In the genomic region with DNA sequence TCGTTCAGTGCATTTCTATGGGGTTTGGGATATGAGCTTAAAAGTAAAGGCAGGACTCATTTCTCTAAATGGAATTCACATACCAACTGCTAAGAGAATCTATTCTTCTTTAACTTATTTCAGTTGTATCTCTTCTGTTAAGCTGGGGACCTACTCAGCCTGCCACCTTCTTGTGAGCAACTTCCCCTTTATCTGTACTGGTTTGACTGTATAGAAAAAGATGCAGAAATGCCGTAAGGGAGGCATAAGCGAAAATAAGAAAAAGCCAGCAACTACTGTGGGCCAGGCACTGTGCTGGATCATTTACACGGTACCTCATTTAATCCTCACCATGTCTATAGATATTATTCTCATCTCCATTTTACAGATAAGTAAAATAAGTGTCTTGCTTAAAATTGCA, we compare ENCODE assay signal across 13 cellular contexts. TPM values are rescaled to one million over a fixed set of nuclear protein-coding genes. Genes with fewer than 3 reads are reported as not detected.
DNase-seq lines count a peak whose midpoint lies in the region; ATAC-seq and TF ChIP-seq lines count a peak whose summit lies in the region.
"Had no signal": no experiment of that assay in that cellular context is flagged by ENCODE, and none has a peak within 500 bp of the region (broad histone marks: within the 10 kb centered on the region; RNA-seq: fewer than 3 reads in every experiment).

No MANE protein-coding gene starts in this region.

- H3K36me3 ChIP-seq in DOHH2 (ENCODE audit: control insufficient read depth, low read length) = no peaks in the 10 kb centered on the region
- H3K36me3 ChIP-seq: lower lobe of right lung had no signal

- no peaks in the 10 kb centered on the region for H4K20me1 ChIP-seq in DOHH2 (ENCODE audit: control insufficient read depth, insufficient read depth, low read depth, low read length)

- H3K9me3 ChIP-seq in DOHH2 (ENCODE audit: control insufficient read depth, insufficient read depth, low read length) = no peaks in the 10 kb centered on the region
- H3K9me3 ChIP-seq: lower lobe of right lung had no signal

- 83 to 90% methylated on average over 4 of the region's 4 CpGs for WGBS in lower leg skin, 2 donors

- H3K27me3 ChIP-seq in DOHH2 (ENCODE audit: control insufficient read depth, low read length) = no peaks in the 10 kb centered on the region

- no peaks in the 10 kb centered on the region for H3K9me2 ChIP-seq in DOHH2 (replicated peaks; ENCODE audit: control insufficient read depth, low read length)

- no peak for TF ChIP-seq POLR2A in lower leg skin (IDR thresholded peaks at IDR 0.05)

- H3K27ac ChIP-seq in DOHH2 (ENCODE audit: low read depth, low read length) = no peak overlapping the region
- H3K27ac ChIP-seq: lower lobe of right lung had no signal

- H3K27ac Mint-ChIP-seq in stimulated activated memory B cell treated with anti-CD40 and anti-IgM and Interleukin-4, amounts not matched to agents 10 μg/mL and 1 μg/mL and 100 μg/mL, for 72 hours = no peak overlapping the region
- no peak overlapping the region for H3K27ac Mint-ChIP-seq in natural killer cell

- H3K9me3 Mint-ChIP-seq in stimulated activated memory B cell treated with anti-CD40 and anti-IgM and Interleukin-4, amounts not matched to agents 10 μg/mL and 1 μg/mL and 100 μg/mL, for 72 hours = no peaks in the 10 kb centered on the region
- H3K9me3 Mint-ChIP-seq in natural killer cell = peaks cover 0 to 3% of the 10 kb centered on the region in 2 donors

- peak overlapping the region; percentile 37 for H3K4me2 ChIP-seq in DOHH2 (ENCODE audit: low read length)

- intact Hi-C loops in natural killer cell (cut with micrococcal nuclease) = no loop called here
- intact Hi-C loops in lower leg skin (cut with DNase I; ENCODE audit: low total_unique reads) = no loop called here

- DNase-seq in KBM-7 = peak; percentile 3
- no peak for DNase-seq in natural killer cell
- no peak for DNase-seq in lower leg skin (ENCODE audit: low spot score in 2 of 2)
- DNase-seq in DMS53 treated with DMSO at 0.1 percent for 48 hours (lab: John Stamatoyannopoulos, UW; ENCODE audit: unreplicated experiment) = no peak
- DNase-seq: caudate nucleus, GDM1, lower lobe of right lung, NCI-H446, right cardiac atrium had no signal

- H3F3A ChIP-seq in DOHH2 (ENCODE audit: control insufficient read depth, insufficient read depth) = no peaks in the 10 kb centered on the region

- in situ Hi-C loops in KBM-7 (cut with MboI; ENCODE audit: low pct_unique_long_range_greater_than_20kb, low sequenced_read_pairs) = no loop called here

- no peak for TF ChIP-seq CTCF in DOHH2 (IDR thresholded peaks at IDR 0.05; ENCODE audit: low read depth, low read length, poor library complexity, severe bottlenecking)
- TF ChIP-seq CTCF in natural killer cell (IDR thresholded peaks at IDR 0.05) = no peak
- no peak for TF ChIP-seq CTCF in lower leg skin (IDR thresholded peaks at IDR 0.05)

- peaks cover 36% of the 10 kb centered on the region for H3K4me1 ChIP-seq in DOHH2 (ENCODE audit: control insufficient read depth, low read length)

- no peaks in the 10 kb centered on the region for H3K79me2 ChIP-seq in DOHH2 (ENCODE audit: control insufficient read depth, low read length)

- no peaks in the 10 kb centered on the region for H3K27me3 Mint-ChIP-seq in stimulated activated memory B cell treated with anti-CD40 and anti-IgM and Interleukin-4, amounts not matched to agents 10 μg/mL and 1 μg/mL and 100 μg/mL, for 72 hours
- H3K27me3 Mint-ChIP-seq in natural killer cell (ENCODE audit: low read depth in 2 of 2) = no peaks in the 10 kb centered on the region

- H3K4me1 Mint-ChIP-seq in stimulated activated memory B cell treated with anti-CD40 and anti-IgM and Interleukin-4, amounts not matched to agents 10 μg/mL and 1 μg/mL and 100 μg/mL, for 72 hours = peaks cover 3% of the 10 kb centered on the region
- no peaks in the 10 kb centered on the region for H3K4me1 Mint-ChIP-seq in natural killer cell

- peak; percentile 82 for ATAC-seq in GM19395 (IDR thresholded peaks at IDR 0.05; ENCODE audit: unreplicated experiment)
- ATAC-seq in HG02884 (IDR thresholded peaks at IDR 0.05; ENCODE audit: unreplicated experiment) = peak; percentile 84
- ATAC-seq in stimulated activated memory B cell treated with anti-CD40 and anti-IgM and Interleukin-4, amounts not matched to agents 10 μg/mL and 1 μg/mL and 100 μg/mL, for 72 hours = no peak
- ATAC-seq in natural killer cell = no peak
- ATAC-seq: lower lobe of right lung, right cardiac atrium had no signal

- H3K4me3 ChIP-seq in DOHH2 (ENCODE audit: low read length) (peak overlapping the region; percentile 14; the same call in 1 of the 2 replicates), lower leg skin (ENCODE audit: low read depth, poor library complexity, severe bottlenecking) (no peak overlapping the region)
- H3K4me3 ChIP-seq: lower lobe of right lung had no signal

- no peak overlapping the region for H3K4me3 Mint-ChIP-seq in stimulated activated memory B cell treated with anti-CD40 and anti-IgM and Interleukin-4, amounts not matched to agents 10 μg/mL and 1 μg/mL and 100 μg/mL, for 72 hours
- H3K4me3 Mint-ChIP-seq in natural killer cell = no peak overlapping the region

- H3K36me3 Mint-ChIP-seq in stimulated activated memory B cell treated with anti-CD40 and anti-IgM and Interleukin-4, amounts not matched to agents 10 μg/mL and 1 μg/mL and 100 μg/mL, for 72 hours = no peaks in the 10 kb centered on the region
- no peaks in the 10 kb centered on the region for H3K36me3 Mint-ChIP-seq in natural killer cell

RNA-seq across cellular contexts. Expression of gene RBMS3, which starts 38.4 kb away (rescaled TPM):
- total RNA-seq in natural killer cell (under 1 TPM in 1 of 3 donors, not detected in 2; 0.16 TPM), lower leg skin (10 to 100 TPM in 3 of 4 donors, 1 to 10 TPM in 1; 7.3 to 21.8 (median 12.8) TPM)

Comparison
In these comparisons a context has a peak if more than half of its experiments do, and no peak if none do; other contexts are left out.
1. ATAC-seq: peak in GM19395 (single experiment) and HG02884 (single experiment); none in stimulated activated memory B cell treated with anti-CD40 and anti-IgM and Interleukin-4, amounts not matched to agents 10 μg/mL and 1 μg/mL and 100 μg/mL, for 72 hours (single experiment) and natural killer cell (0 of 3).
2. RNA of gene RBMS3, which starts 38.4 kb away (total RNA-seq): 7.3 to 21.8 TPM in lower leg skin; 0.16 TPM in natural killer cell; every median in the first group is over 4 times any median in the second.